1 cellular context compared by ENCODE assay signal in genomic region chr1:121080197-121080903, GRCh38.
TF ChIP-seq lines count a peak whose summit lies in the region.
"Not testable (repeated sequence)": the region's sequence is repeated elsewhere in the genome, so short reads cannot be mapped to it uniquely, and the experiment has no call there.

No MANE protein-coding gene starts in this region.

TF ChIP-seq in K562, 482 proteins besides CTCF, POLR2A, EP300 and RAD21 (continued from another document and continues in another):
- TF ChIP-seq MNT (conservative IDR thresholded peaks at IDR 0.05): peak; percentile 38 to 65; a peak in 2 of 4 replicates
- peak; percentile 64; the same call in 1 of the 2 replicates for TF ChIP-seq ZNF239 (CRISPR knock-in tag; IDR thresholded peaks at IDR 0.05)
- TF ChIP-seq CXXC5 (CRISPR knock-in tag; IDR thresholded peaks at IDR 0.05): peak; percentile 70
- peak; percentile 89; the same call in 1 of the 2 replicates for TF ChIP-seq ZHX1 (conservative IDR thresholded peaks at IDR 0.05; ENCODE audit: low read length)
- TF ChIP-seq FOXJ2 (tag; IDR thresholded peaks at IDR 0.05): 0 out of 2 replicates have a peak, but pooled peaks have one; percentile 59
- TF ChIP-seq PBX2 (CRISPR knock-in tag; IDR thresholded peaks at IDR 0.05; ENCODE audit: low read depth); CEBPG (CRISPR knock-in tag; IDR thresholded peaks at IDR 0.05); NR2C2 (CRISPR knock-in tag; IDR thresholded peaks at IDR 0.05); MYNN (CRISPR knock-in tag; IDR thresholded peaks at IDR 0.05); ID3 (CRISPR knock-in tag; IDR thresholded peaks at IDR 0.05): not testable (repeated sequence)
- TF ChIP-seq PBX2 (tag; conservative IDR thresholded peaks at IDR 0.05; ENCODE audit: low read depth): peak; percentile 57; the same call in 1 of the 2 replicates
- 0 out of 2 replicates have a peak, but pooled peaks have one; percentile 41 for TF ChIP-seq ZBTB17 (CRISPR knock-in tag; IDR thresholded peaks at IDR 0.05)
- peak; percentile 41; the same call in 1 of the 2 replicates for TF ChIP-seq EP400 (IDR thresholded peaks at IDR 0.05)
- TF ChIP-seq PKNOX1 (IDR thresholded peaks at IDR 0.05): peak; percentile 89
- peak; percentile 84; the same call in 1 of the 2 replicates for TF ChIP-seq TSHZ1 (CRISPR knock-in tag; IDR thresholded peaks at IDR 0.05)
- peak in 1 of 2 experiments; percentile 42; a peak in 1 of 4 replicates for TF ChIP-seq CEBPG (tag; conservative IDR thresholded peaks at IDR 0.05 in 1 of 2, IDR thresholded peaks at IDR 0.05 in 1 of 2)
- peak; percentile 99 for TF ChIP-seq ZNF589 (CRISPR knock-in tag; IDR thresholded peaks at IDR 0.05; ENCODE audit: low read depth)
- TF ChIP-seq NR2C2 (tag; IDR thresholded peaks at IDR 0.05): peak; percentile 95
- TF ChIP-seq VEZF1 (CRISPR knock-in tag; IDR thresholded peaks at IDR 0.05): peak; percentile 75
- TF ChIP-seq CREB3 (tag; conservative IDR thresholded peaks at IDR 0.05; ENCODE audit: low read depth): peak; percentile 78
- TF ChIP-seq SMARCE1 (IDR thresholded peaks at IDR 0.05): peak; percentile 44; the same call in 1 of the 2 replicates
- peak; percentile 94 for TF ChIP-seq SOX6 (IDR thresholded peaks at IDR 0.05)
- peak; percentile 85 for TF ChIP-seq BMI1 (IDR thresholded peaks at IDR 0.05; ENCODE audit: low read length)
- peak; percentile 86 for TF ChIP-seq ZNF592 (IDR thresholded peaks at IDR 0.05)
- TF ChIP-seq SMAD3 (CRISPR knock-in tag; conservative IDR thresholded peaks at IDR 0.05): peak; percentile 80; the same call in 1 of the 2 replicates
- peak; percentile 41; the same call in 1 of the 2 replicates for TF ChIP-seq HMBOX1 (IDR thresholded peaks at IDR 0.05)
- TF ChIP-seq HDAC3 (IDR thresholded peaks at IDR 0.05; ENCODE audit: borderline replicate concordance, partially characterized antibody): peak; percentile 39
- peak; percentile 56; the same call in 1 of the 2 replicates for TF ChIP-seq MYNN (IDR thresholded peaks at IDR 0.05)
- peak; percentile 87 for TF ChIP-seq HIVEP1 (CRISPR knock-in tag; IDR thresholded peaks at IDR 0.05)
- TF ChIP-seq TCF15 (CRISPR knock-in tag; IDR thresholded peaks at IDR 0.05): peak; percentile 78; the same call in 1 of the 2 replicates
- peak; percentile 32; the same call in 1 of the 2 replicates for TF ChIP-seq MTA3 (IDR thresholded peaks at IDR 0.05; ENCODE audit: borderline replicate concordance)
- 0 out of 2 replicates have a peak, but pooled peaks have one; percentile 47 for TF ChIP-seq ZNF707 (CRISPR knock-in tag; conservative IDR thresholded peaks at IDR 0.05)
- TF ChIP-seq MEF2D (tag; conservative IDR thresholded peaks at IDR 0.05; ENCODE audit: low read depth): 0 out of 2 replicates have a peak, but pooled peaks have one; percentile 54
- TF ChIP-seq GTF2E2 (tag; IDR thresholded peaks at IDR 0.05): peak; percentile 89
- peak; percentile 55 to 81; a peak in 2 of 4 replicates for TF ChIP-seq FOXK2 (conservative IDR thresholded peaks at IDR 0.05 in 1 of 2, IDR thresholded peaks at IDR 0.05 in 1 of 2; ENCODE audit: low read depth in 2 of 2)
- peak; percentile 71; the same call in 1 of the 2 replicates for TF ChIP-seq TCFL5 (CRISPR knock-in tag; conservative IDR thresholded peaks at IDR 0.05)
- TF ChIP-seq ZNF766 (CRISPR knock-in tag; conservative IDR thresholded peaks at IDR 0.05): peak; percentile 98
- TF ChIP-seq ID3 (tag; IDR thresholded peaks at IDR 0.05): peak; percentile 95
